8 cellular contexts compared by ENCODE assay signal in the genomic region with DNA sequence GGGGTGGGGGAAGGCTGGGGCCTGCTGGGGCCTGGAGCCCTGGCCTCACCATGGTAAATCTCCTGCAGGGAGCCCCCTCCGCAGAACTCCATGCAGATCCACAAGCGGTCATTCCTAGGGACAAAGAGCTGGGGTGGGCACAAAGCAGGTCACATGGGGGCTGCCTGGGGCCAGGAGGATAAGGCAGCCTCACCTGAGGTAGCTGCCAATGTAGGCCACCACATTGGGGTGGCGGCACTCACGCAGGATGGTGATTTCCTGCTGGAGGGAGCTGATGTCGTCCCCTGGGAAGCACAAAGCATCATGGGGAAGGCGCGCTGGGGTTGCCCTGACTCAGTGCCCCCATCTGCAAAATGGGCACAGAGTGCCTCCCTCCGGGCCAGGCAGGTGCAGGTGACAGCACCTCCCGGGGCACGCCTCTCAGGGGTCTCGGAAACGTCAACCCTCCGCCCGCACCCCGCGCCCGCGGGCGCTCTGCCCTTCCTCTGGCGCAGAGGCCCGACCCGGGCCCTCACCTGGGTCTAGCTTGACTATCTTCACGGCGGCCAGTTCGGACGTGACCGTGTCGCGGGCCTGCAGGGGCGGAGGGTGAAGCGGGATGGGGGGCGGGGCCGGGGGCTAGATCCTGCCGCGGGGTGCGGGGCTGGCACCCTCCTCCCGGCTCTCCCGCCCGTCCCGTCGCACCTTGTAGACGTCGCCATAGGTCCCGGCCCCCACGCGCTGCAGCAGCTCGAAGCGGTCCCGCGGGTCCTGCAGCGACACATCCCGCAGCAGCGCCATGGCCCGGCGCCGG. TPM values are rescaled to one million over a fixed set of nuclear protein-coding genes. Genes with fewer than 3 reads are reported as not detected.
A peak's percentile ranks its signal among the peaks of the same experiment; 100 is the strongest.
DNase-seq lines count a peak whose midpoint lies in the region; ATAC-seq lines count a peak whose summit lies in the region.

No MANE protein-coding gene starts in this region.

- intact Hi-C loops in activated naive CD4-positive, alpha-beta T cell treated with anti-CD3 and anti-CD28 coated beads for 36 hours (cut with micrococcal nuclease), result loop anchor here (1.0 to 5.0 kb wide), 4 partner anchors 24 to 1055 kb away; partner anchors contain the start of genes CFL1, FAU, MRPL49 and SF1

- no peaks in the 10 kb centered on the region for H3K9me3 Mint-ChIP-seq in activated naive CD4-positive, alpha-beta T cell treated with anti-CD3 and anti-CD28 coated beads for 36 hours
- no peaks in the 10 kb centered on the region for H3K9me3 Mint-ChIP-seq in immature natural killer cell

- H3K4me1 Mint-ChIP-seq in activated naive CD4-positive, alpha-beta T cell treated with anti-CD3 and anti-CD28 coated beads for 36 hours (ENCODE audit: low read depth), result peaks cover 27% of the 10 kb centered on the region
- H3K4me1 Mint-ChIP-seq in immature natural killer cell, result peaks cover 11 to 15% of the 10 kb centered on the region in 2 donors

- peaks cover 46% of the 10 kb centered on the region for H3K36me3 ChIP-seq in HUES6 (ENCODE audit: control insufficient read depth, insufficient read depth, low read length)

- peaks cover 5% of the 10 kb centered on the region for H3K36me3 Mint-ChIP-seq in activated naive CD4-positive, alpha-beta T cell treated with anti-CD3 and anti-CD28 coated beads for 36 hours (ENCODE audit: low read depth)
- peaks cover 0 to 10% (median 9%) of the 10 kb centered on the region in 3 donors for H3K36me3 Mint-ChIP-seq in immature natural killer cell

- no peak for ATAC-seq in GM21367 (IDR thresholded peaks at IDR 0.05; ENCODE audit: unreplicated experiment)

- H3K9ac ChIP-seq in HUES6 (ENCODE audit: low read length), result no peak overlapping the region

- peak in 2 of 3 donors; percentile 14 to 20 for DNase-seq in stimulated activated CD4-positive, alpha-beta T cell treated with anti-CD3 and anti-CD28 coated beads, Interleukin-12 subunit alpha, Interleukin-12 subunit beta, amount 100 ng/mL, for 48 hours (ENCODE audit: low read depth in 2 of 3, low spot score in 1 of 3)
- no peak for DNase-seq in stimulated activated CD4-positive, alpha-beta T cell treated with anti-CD3 and anti-CD28 coated beads, Interleukin-4, amount 100 ng/mL, for 4 hours
- peak; percentile 71 for DNase-seq in activated naive CD4-positive, alpha-beta T cell treated with anti-CD3 and anti-CD28 coated beads for 36 hours
- peak in 2 of 3 donors; percentile 10 to 12 for DNase-seq in immature natural killer cell
- DNase-seq in stimulated activated CD8-positive, alpha-beta memory T cell treated with anti-CD3 and anti-CD28 coated beads, Interleukin-12 subunit alpha, Interleukin-12 subunit beta, amount 100 ng/mL, for 24 hours (ENCODE audit: extremely low read depth), result peak; percentile 7
- no peak for DNase-seq in amniotic stem cell (lab: John Stamatoyannopoulos, UW)

- H3K27ac Mint-ChIP-seq in activated naive CD4-positive, alpha-beta T cell treated with anti-CD3 and anti-CD28 coated beads for 36 hours, result peak overlapping the region; percentile 85
- peak overlapping the region; percentile 53 to 87 (median 62) for H3K27ac Mint-ChIP-seq in immature natural killer cell

- peak overlapping the region; percentile 67 for H3K4me3 ChIP-seq in HUES6 (ENCODE audit: low read depth, low read length)

- no peaks in the 10 kb centered on the region for H3K27me3 ChIP-seq in HUES6 (ENCODE audit: control insufficient read depth, insufficient read depth, low read length)

- peak overlapping the region; percentile 81 for H3K4me3 Mint-ChIP-seq in activated naive CD4-positive, alpha-beta T cell treated with anti-CD3 and anti-CD28 coated beads for 36 hours
- H3K4me3 Mint-ChIP-seq in immature natural killer cell, result peak overlapping the region; percentile 54 to 73 (median 62)

- no peak overlapping the region for H3K27ac ChIP-seq in HUES6 (ENCODE audit: low read depth, low read length)

- no peaks in the 10 kb centered on the region for H3K9me3 ChIP-seq in HUES6 (ENCODE audit: control insufficient read depth, insufficient read depth, low read depth, low read length)

- peaks cover 6% of the 10 kb centered on the region; the same call in 1 of the 2 replicates for H3K4me1 ChIP-seq in HUES6 (ENCODE audit: control insufficient read depth, insufficient read depth, low read length)

- CTCF ChIA-PET in activated naive CD4-positive, alpha-beta T cell treated with anti-CD3 and anti-CD28 coated beads for 36 hours (lab: Charles Lee), result no interaction called here

- H3K27me3 Mint-ChIP-seq in activated naive CD4-positive, alpha-beta T cell treated with anti-CD3 and anti-CD28 coated beads for 36 hours (ENCODE audit: low read depth), result no peaks in the 10 kb centered on the region
- H3K27me3 Mint-ChIP-seq in immature natural killer cell (ENCODE audit: low read depth in 3 of 3), result peaks cover 2 to 5% (median 2%) of the 10 kb centered on the region in 3 donors

RNA-seq across cellular contexts. Expression of gene MAP4K2, which starts 0.4 kb away (rescaled TPM):
- 10 to 100 TPM; 69.5 to 73.9 TPM for total RNA-seq in activated naive CD4-positive, alpha-beta T cell treated with anti-CD3 and anti-CD28 coated beads for 36 hours
- polyA plus RNA-seq in immature natural killer cell, result 10 to 100 TPM in 2 of 3 donors, 1 to 10 TPM in 1; 9.2 to 16.4 (median 15.9) TPM

RNA-seq across cellular contexts. Expression of gene MEN1, which starts 7.8 kb away (rescaled TPM):
- 10 to 100 TPM; 23.9 TPM for total RNA-seq in activated naive CD4-positive, alpha-beta T cell treated with anti-CD3 and anti-CD28 coated beads for 36 hours
- 10 to 100 TPM; 15.3 to 36.1 (median 27.1) TPM for polyA plus RNA-seq in immature natural killer cell

RNA-seq across cellular contexts. Expression of gene SF1, which starts 24.2 kb away (rescaled TPM):
- total RNA-seq in activated naive CD4-positive, alpha-beta T cell treated with anti-CD3 and anti-CD28 coated beads for 36 hours, result 100 to 1,000 TPM; 303 to 320 TPM
- polyA plus RNA-seq in immature natural killer cell, result 100 to 1,000 TPM in 1 of 3 donors, 10 to 100 TPM in 2; 51.1 to 142 (median 56.3) TPM

RNA-seq across cellular contexts. Expression of gene CDC42BPG, which starts 41.9 kb away (rescaled TPM):
- total RNA-seq in activated naive CD4-positive, alpha-beta T cell treated with anti-CD3 and anti-CD28 coated beads for 36 hours, result under 1 TPM; 0.32 to 0.41 TPM
- polyA plus RNA-seq in immature natural killer cell, result under 1 TPM in 2 of 3 donors, not detected in 1; 0.13 to 0.22 TPM

RNA-seq across cellular contexts. Expression of gene PYGM, which starts 42.8 kb away (rescaled TPM):
- total RNA-seq in activated naive CD4-positive, alpha-beta T cell treated with anti-CD3 and anti-CD28 coated beads for 36 hours, result under 1 TPM; 0.64 to 0.89 TPM
- 1 to 10 TPM in 1 of 3 donors, under 1 TPM in 1, not detected in 1; 0.63 to 1.1 TPM for polyA plus RNA-seq in immature natural killer cell

Comparison
In these comparisons a context has a peak if more than half of its experiments do, and no peak if none do; other contexts are left out.
1. DNase-seq: peak in stimulated activated CD4-positive, alpha-beta T cell treated with anti-CD3 and anti-CD28 coated beads, Interleukin-12 subunit alpha, Interleukin-12 subunit beta, amount 100 ng/mL, for 48 hours (2 of 3), activated naive CD4-positive, alpha-beta T cell treated with anti-CD3 and anti-CD28 coated beads for 36 hours (single experiment), immature natural killer cell (2 of 3) and stimulated activated CD8-positive, alpha-beta memory T cell treated with anti-CD3 and anti-CD28 coated beads, Interleukin-12 subunit alpha, Interleukin-12 subunit beta, amount 100 ng/mL, for 24 hours (single experiment); none in stimulated activated CD4-positive, alpha-beta T cell treated with anti-CD3 and anti-CD28 coated beads, Interleukin-4, amount 100 ng/mL, for 4 hours (0 of 2) and amniotic stem cell (single experiment).